In the genomic region with DNA sequence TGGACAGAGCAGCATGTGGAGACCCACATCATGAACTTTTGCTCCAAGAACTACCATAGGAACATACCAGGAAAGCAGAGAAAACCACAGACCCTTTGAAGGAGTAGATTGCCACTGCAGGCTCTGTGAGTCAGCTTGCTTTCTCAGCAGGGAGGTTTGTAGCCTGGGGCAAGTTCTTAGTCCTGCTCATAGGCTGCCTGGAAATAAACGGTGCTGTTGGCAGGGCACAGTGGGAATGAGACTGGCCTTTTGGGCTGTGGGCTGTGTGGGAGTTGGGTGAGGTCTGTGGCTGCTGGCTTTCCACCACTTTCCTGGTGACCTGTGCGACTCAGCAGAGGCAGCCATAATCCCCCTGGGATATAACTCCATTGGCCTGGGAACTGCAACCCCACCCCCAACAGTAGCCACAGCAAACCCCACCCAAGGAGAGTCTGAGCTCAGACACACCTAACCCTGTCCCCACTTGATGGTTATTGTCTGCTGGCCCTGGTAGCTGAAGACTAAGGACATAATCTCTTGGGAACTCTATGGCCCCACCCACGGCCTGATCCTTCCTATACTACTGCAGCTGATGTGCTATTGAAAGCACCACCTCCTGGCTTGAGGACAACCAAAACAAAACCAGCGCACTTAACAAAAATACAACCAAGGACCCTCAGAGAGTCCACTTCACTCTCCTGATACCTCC, we compare ENCODE assay signal across 9 cellular contexts.
DNase-seq lines count a peak whose midpoint lies in the region; ATAC-seq, FAIRE-seq and TF ChIP-seq lines count a peak whose summit lies in the region.
"Had no signal": no experiment of that assay in that cellular context is flagged by ENCODE, and none has a peak within 500 bp of the region (broad histone marks: within the 10 kb centered on the region; RNA-seq: fewer than 3 reads in every experiment).

No MANE protein-coding gene starts in this region.

- no peak for FAIRE-seq in urothelium cell line (lab: Jason Lieb, UNC)

- ATAC-seq in GM21367 (IDR thresholded peaks at IDR 0.05; ENCODE audit: unreplicated experiment) (no peak), Right ventricle myocardium superior (ENCODE audit: poor library complexity) (no peak)

- no peak overlapping the region for H3K4me3 ChIP-seq in epithelial cell of esophagus (ENCODE audit: low read length)

- intact Hi-C loops in Right ventricle myocardium superior (cut with DNase I) = no loop called here

- DNase-seq in NK-92 treated with Interleukin-12 subunit alpha and Interleukin-12 subunit beta, amount 100 ng/mL, for 24 hours (lab: John Stamatoyannopoulos, UW) = peak; percentile 3
- no peak for DNase-seq in NK-92 (lab: John Stamatoyannopoulos, UW; ENCODE audit: unreplicated experiment)
- peak; percentile 95 for DNase-seq in NCI-H69 (lab: John Stamatoyannopoulos, UW)
- peak; percentile 83 for DNase-seq in epithelial cell of esophagus (ENCODE audit: low read depth)
- peak; percentile 4 for DNase-seq in urothelium cell line (ENCODE audit: low spot score)
- no peak for DNase-seq in cerebellum (ENCODE audit: low spot score)
- DNase-seq in Right ventricle myocardium superior = no peak
- DNase-seq: NCI-H1092 had no signal

- no peak for TF ChIP-seq CTCF in epithelial cell of esophagus (IDR thresholded peaks at IDR 0.05; ENCODE audit: insufficient read depth, low read depth, low read length, missing control alignments)

Comparison
In these comparisons a context has a peak if more than half of its experiments do, and no peak if none do; other contexts are left out.
1. DNase-seq: peak in NK-92 treated with Interleukin-12 subunit alpha and Interleukin-12 subunit beta, amount 100 ng/mL, for 24 hours (single experiment), NCI-H69 (single experiment), epithelial cell of esophagus (single experiment) and urothelium cell line (single experiment); none in NK-92 (single experiment), cerebellum (single experiment) and Right ventricle myocardium superior (single experiment).